20 cellular contexts compared by ENCODE assay signal in the genomic region with DNA sequence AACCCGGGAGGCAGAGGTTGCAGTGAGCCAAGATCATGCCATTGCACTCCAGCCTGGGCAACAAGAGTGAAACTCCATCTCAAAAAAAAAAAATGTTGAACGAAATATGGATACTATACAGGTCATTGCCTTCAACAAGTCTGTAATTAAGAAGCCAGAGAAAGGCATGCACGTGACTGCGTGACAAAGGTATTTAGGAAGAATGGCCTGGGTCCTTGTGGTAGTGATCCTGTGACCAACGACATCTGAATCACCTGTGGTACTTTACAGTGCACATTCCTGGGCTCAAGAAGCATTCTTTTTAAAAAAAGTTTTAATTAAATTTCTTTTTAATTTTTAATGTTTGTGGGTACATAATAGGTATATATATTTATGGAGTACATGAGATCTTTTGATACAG.
"Had no signal": no experiment of that assay in that cellular context is flagged by ENCODE, and none has a peak within 500 bp of the region (broad histone marks: within the 10 kb centered on the region; RNA-seq: fewer than 3 reads in every experiment).

No MANE protein-coding gene starts in this region.

- ATAC-seq: activated CD4-positive, CD25-positive, alpha-beta regulatory T cell treated with anti-CD3 and anti-CD28 coated beads, Interleukin-2, amount 50 U/mL, for 24 hours; activated naive CD4-positive, alpha-beta T cell treated with anti-CD3 and anti-CD28 coated beads, Interleukin-2, amount 50 U/mL, for 72 hours; activated T-cell treated with anti-CD3 and anti-CD28 coated beads, Interleukin-2, amount 50 U/mL, for 4 hours had no signal

- H3K9me3 Mint-ChIP-seq: activated T-cell treated with anti-CD3 and anti-CD28 coated beads, Interleukin-2, amount 50 U/mL, for 4 hours had no signal

- H3K36me3 ChIP-seq: brain microvascular endothelial cell, cardiac muscle cell, MG63 had no signal

- H3K27ac ChIP-seq: brain microvascular endothelial cell, cardiac muscle cell had no signal

- H3K4me3 ChIP-seq: cardiac muscle cell, MG63 had no signal

- H3K27ac Mint-ChIP-seq: activated naive CD4-positive, alpha-beta T cell treated with anti-CD3 and anti-CD28 coated beads, Interleukin-2, amount 50 U/mL, for 72 hours; T-helper 1 cell treated with Interleukin-12 subunit alpha and Interleukin-12 subunit beta and Interleukin-4 antibody, amounts not matched to agents 30 μg/mL and 1 μg/mL, for 36 hours had no signal

- H3K4me3 Mint-ChIP-seq: activated T-cell treated with anti-CD3 and anti-CD28 coated beads, Interleukin-2, amount 50 U/mL, for 4 hours; T-helper 1 cell treated with Interleukin-12 subunit alpha and Interleukin-12 subunit beta and Interleukin-4 antibody, amounts not matched to agents 30 μg/mL and 1 μg/mL, for 36 hours had no signal

- DNase-seq: activated CD4-positive, alpha-beta T cell treated with anti-CD3 and anti-CD28 coated beads for 4 hours; activated CD4-positive, alpha-beta T cell treated with anti-CD3 and anti-CD28 coated beads, Interleukin-2, amount 50 U/mL, for 4 hours; activated CD8-positive, alpha-beta memory T cell treated with anti-CD3 and anti-CD28 coated beads for 24 hours; activated effector memory CD4-positive, alpha-beta T cell treated with anti-CD3 and anti-CD28 coated beads, Interleukin-2, amount 50 U/mL, for 16 hours; activated naive CD4-positive, alpha-beta T cell treated with Interleukin-2 at 50 U/mL for 16 hours; activated T-cell treated with anti-CD3 and anti-CD28 coated beads, Interleukin-2, amount 50 U/mL, for 4 hours; amygdala; brain microvascular endothelial cell; MG63; NCI-H1105 treated with DMSO at 0.1 percent for 48 hours; NCI-H1436 treated with DMSO at 0.1 percent for 48 hours; NCI-H187; NCI-H2081; NCI-H510A treated with DMSO at 0.1 percent for 48 hours; NCI-H69; SHP77 treated with DMSO at 0.1 percent for 48 hours had no signal

- H3K27me3 ChIP-seq: brain microvascular endothelial cell, cardiac muscle cell, MG63 had no signal

- H3K9me3 ChIP-seq: MG63 had no signal
